In genomic region chr16:3759736-3760135, GRCh38 we compare ENCODE assay signal across 23 cellular contexts.
"Had no signal": no experiment of that assay in that cellular context is flagged by ENCODE, and none has a peak within 500 bp of the region (broad histone marks: within the 10 kb centered on the region; RNA-seq: fewer than 3 reads in every experiment).

No MANE protein-coding gene starts in this region.

- ATAC-seq: activated T-cell treated with anti-CD3 and anti-CD28 coated beads, Interleukin-2, amount 50 U/mL, for 4 hours; left lobe of liver had no signal

- H3K4me3 Mint-ChIP-seq: activated T-cell treated with anti-CD3 and anti-CD28 coated beads, Interleukin-2, amount 50 U/mL, for 4 hours; immature natural killer cell; naive B cell; neural crest cell had no signal

- H3K9me3 Mint-ChIP-seq: activated T-cell treated with anti-CD3 and anti-CD28 coated beads, Interleukin-2, amount 50 U/mL, for 4 hours; immature natural killer cell; naive B cell; neural crest cell had no signal

- H3K9me3 ChIP-seq: adrenal gland, ascending aorta, prostate gland, spleen, upper lobe of left lung had no signal

- H3K4me3 ChIP-seq: adrenal gland, ascending aorta, lung, prostate gland, spleen, upper lobe of left lung had no signal

- H3K27me3 ChIP-seq: adrenal gland, ascending aorta, brain microvascular endothelial cell, spleen, upper lobe of left lung had no signal

- H3K27ac Mint-ChIP-seq: immature natural killer cell, naive B cell had no signal

- H3K27ac ChIP-seq: adrenal gland, ascending aorta, brain microvascular endothelial cell, prostate gland, spleen, upper lobe of left lung had no signal

- H3K27me3 Mint-ChIP-seq: naive B cell had no signal

- H3K4me1 ChIP-seq: adrenal gland, prostate gland, upper lobe of left lung had no signal

- DNase-seq: activated CD4-positive, alpha-beta T cell treated with anti-CD3 and anti-CD28 coated beads for 1 hour; activated CD4-positive, alpha-beta T cell treated with anti-CD3 and anti-CD28 coated beads, Interleukin-2, amount 50 U/mL, for 1 hour; activated CD8-positive, alpha-beta memory T cell treated with anti-CD3 and anti-CD28 coated beads for 24 hours; activated CD8-positive, alpha-beta memory T cell treated with anti-CD3 and anti-CD28 coated beads, Interleukin-2, amount 50 U/mL, for 4 hours; activated naive CD4-positive, alpha-beta T cell treated with anti-CD3 and anti-CD28 coated beads, Interleukin-2, amount 50 U/mL, for 16 hours; activated T-cell treated with anti-CD3 and anti-CD28 coated beads, Interleukin-2, amount 50 U/mL, for 4 hours; adrenal gland; brain microvascular endothelial cell; central memory CD4-positive, alpha-beta T cell; cortex of kidney; immature natural killer cell; naive B cell; occipital lobe; spleen; stimulated activated CD4-positive, alpha-beta T cell treated with anti-CD3 and anti-CD28 coated beads, Interleukin-4, amount 100 ng/mL, for 1 hour; stimulated activated naive CD4-positive, alpha-beta T cell treated with Interleukin-2 at 50 U/mL for 16 hours; T-helper 1 cell; upper lobe of left lung had no signal

- H3K4me1 Mint-ChIP-seq: naive B cell had no signal
